Comparison of ENCODE assay signal across 9 cellular contexts in genomic region chr10:43394868-43395267, GRCh38. TPM values are rescaled to one million over a fixed set of nuclear protein-coding genes. Genes with fewer than 3 reads are reported as not detected.
A peak's percentile ranks its signal among the peaks of the same experiment; 100 is the strongest.
DNase-seq lines count a peak whose midpoint lies in the region; ATAC-seq and TF ChIP-seq lines count a peak whose summit lies in the region.
"Had no signal": no experiment of that assay in that cellular context is flagged by ENCODE, and none has a peak within 500 bp of the region (broad histone marks: within the 10 kb centered on the region; RNA-seq: fewer than 3 reads in every experiment).

No MANE protein-coding gene starts in this region.

- no peak overlapping the region for H3K14ac ChIP-seq in H9 (ENCODE audit: insufficient read depth, low read length)

- H3T11ph ChIP-seq in H9 (ENCODE audit: low read length): no peak overlapping the region

- no peaks in the 10 kb centered on the region for H3K9me3 ChIP-seq in H9 (ENCODE audit: control insufficient read depth, low read depth, low read length)
- no peaks in the 10 kb centered on the region for H3K9me3 ChIP-seq in SK-N-MC (ENCODE audit: low read depth, low read length)
- H3K9me3 ChIP-seq in fibroblast of lung (ENCODE audit: control insufficient read depth, insufficient read depth, low read depth, low read length): no peaks in the 10 kb centered on the region
- no peaks in the 10 kb centered on the region for H3K9me3 ChIP-seq in sigmoid colon
- H3K9me3 ChIP-seq: heart left ventricle had no signal

- peaks cover 52 to 74% (median 61%) of the 10 kb centered on the region in 3 experiments for H3K36me3 Mint-ChIP-seq in H9 (ENCODE audit: insufficient read depth in 1 of 3, low read depth in 3 of 3)

- H3K36me3 ChIP-seq in SK-N-MC (ENCODE audit: insufficient read depth, low read length) (peaks cover 58% of the 10 kb centered on the region), fibroblast of lung (ENCODE audit: control insufficient read depth, insufficient read depth, low read length) (peaks cover 20% of the 10 kb centered on the region), sigmoid colon (peaks cover 11 to 57% (median 37%) of the 10 kb centered on the region in 4 donors)

- no peak overlapping the region for H2AFZ ChIP-seq in H9 (ENCODE audit: low read length)
- no peak overlapping the region for H2AFZ ChIP-seq in fibroblast of lung (ENCODE audit: low read length)

- H3K4me2 ChIP-seq in H9 (ENCODE audit: insufficient read depth, insufficient read length, low read length) (peak overlapping the region; percentile 92), fibroblast of lung (ENCODE audit: extremely low read depth, insufficient read depth, low read length) (peak overlapping the region; percentile 92)

- H2BK12ac ChIP-seq in H9 (ENCODE audit: insufficient read length, low read depth, low read length): no peak overlapping the region

- TF ChIP-seq EP300 in sigmoid colon (IDR thresholded peaks at IDR 0.05): no peak

- H3K27ac ChIP-seq in H9 (ENCODE audit: insufficient read length, low read depth, low read length) (no peak overlapping the region), SK-N-MC (no peak overlapping the region), fibroblast of lung (ENCODE audit: insufficient read depth, low read length) (peak overlapping the region; percentile 14), sigmoid colon (peak overlapping the region in 3 of 4 donors; percentile 97 to 99 (median 99))

- peak overlapping the region; percentile 90 to 92 for H3K4me3 Mint-ChIP-seq in H9

- no peaks in the 10 kb centered on the region for H4K20me1 ChIP-seq in H9 (ENCODE audit: control insufficient read depth, insufficient read depth, insufficient read length)
- H4K20me1 ChIP-seq in fibroblast of lung (ENCODE audit: control insufficient read depth, extremely low read depth, insufficient read depth, low read length): peaks cover 3% of the 10 kb centered on the region

- no peak overlapping the region for H2BK120ac ChIP-seq in H9 (ENCODE audit: low read depth, low read length, poor library complexity, severe bottlenecking)

- WGBS in H9 (ENCODE audit: extremely low coverage, insufficient read length, low lambda C conversion rate): no CpG with 5 or more reads among the region's 6 CpGs
- WGBS in sigmoid colon, 2 donors: 71 to 79% methylated on average over 6 of the region's 6 CpGs

- peak overlapping the region in 1 of 3 experiments; percentile 53; a peak in 1 of 7 replicates for H3K27ac Mint-ChIP-seq in H9

- no peaks in the 10 kb centered on the region; a peak in 1 of 5 replicates for H3K9me3 Mint-ChIP-seq in H9

- H3K79me2 ChIP-seq in H9 (ENCODE audit: insufficient read depth, low read length) (peaks cover 47% of the 10 kb centered on the region), fibroblast of lung (ENCODE audit: control insufficient read depth, insufficient read depth, low read length) (peaks cover 91% of the 10 kb centered on the region)

- no peak overlapping the region for H3K18ac ChIP-seq in H9 (ENCODE audit: insufficient read length, low read depth, low read length)

- H2BK5ac ChIP-seq in H9 (ENCODE audit: insufficient read length, low read length): no peak overlapping the region

- no peak overlapping the region for H2AK5ac ChIP-seq in H9 (ENCODE audit: insufficient read length, low read length)

- intact Hi-C loops in sigmoid colon (cut with DNase I): loop anchor here (5.0 to 10.0 kb wide), 3 partner anchors 33 to 260 kb away; partner anchors contain the start of genes CSGALNACT2 and ZNF239

- H3K4me3 ChIP-seq in SK-N-MC: peak overlapping the region; percentile 85
- peak overlapping the region; percentile 59 to 84 (median 66) for H3K4me3 ChIP-seq in fibroblast of lung (replicated peaks in 1 of 4; ENCODE audit: control extremely low read depth in 1 of 4, insufficient read depth in 1 of 4, low read depth in 3 of 4, low read length in 4 of 4)
- no peak overlapping the region for H3K4me3 ChIP-seq in sigmoid colon

- H3K23me2 ChIP-seq in H9 (ENCODE audit: insufficient read length, low read depth, low read length, poor library complexity, severe bottlenecking): peaks cover 10% of the 10 kb centered on the region

- no peak overlapping the region for H3K4ac ChIP-seq in H9 (ENCODE audit: low read depth, low read length)

- no peak for DNase-seq in H9
- no peak for DNase-seq in SK-N-MC (ENCODE audit: low read depth, low spot score)
- DNase-seq in fibroblast of lung (ENCODE audit: low read depth in 2 of 2): no peak
- DNase-seq in sigmoid colon: peak; percentile 53
- no peak for DNase-seq in SW 1271 (lab: John Stamatoyannopoulos, UW)
- DNase-seq: heart left ventricle, NCI-H510A had no signal

- H3K4me1 ChIP-seq in H9 (ENCODE audit: insufficient read depth, low read length) (no peaks in the 10 kb centered on the region; the same call in 1 of the 2 replicates), fibroblast of lung (ENCODE audit: control insufficient read depth, extremely low read depth, insufficient read depth, low read length) (peaks cover 12% of the 10 kb centered on the region), sigmoid colon (peaks cover 0 to 57% (median 48%) of the 10 kb centered on the region in 4 donors)

- ATAC-seq in HG03139 (IDR thresholded peaks at IDR 0.05; ENCODE audit: unreplicated experiment): no peak
- ATAC-seq in GM19452 (IDR thresholded peaks at IDR 0.05; ENCODE audit: unreplicated experiment): no peak
- ATAC-seq: heart left ventricle had no signal

- no peak overlapping the region for H3K56ac ChIP-seq in H9 (ENCODE audit: insufficient read length, low read depth, low read length)

- peaks cover 52 to 57% of the 10 kb centered on the region in 2 experiments for H3K4me1 Mint-ChIP-seq in H9

- H3K79me1 ChIP-seq in H9 (ENCODE audit: insufficient read depth, low read depth, low read length, poor library complexity, severe bottlenecking): peaks cover 7% of the 10 kb centered on the region

- peaks cover 4% of the 10 kb centered on the region for H3K27me3 Mint-ChIP-seq in H9 (ENCODE audit: low read depth)

- no peak overlapping the region for H2BK15ac ChIP-seq in H9 (ENCODE audit: low read depth, low read length)

- no peak overlapping the region for H4K8ac ChIP-seq in H9 (replicated peaks; ENCODE audit: insufficient read length, low read depth, low read length)

- TF ChIP-seq POLR2A in sigmoid colon (IDR thresholded peaks at IDR 0.05): no peak

- no peak overlapping the region for H2BK20ac ChIP-seq in H9 (ENCODE audit: low read depth, low read length, poor library complexity, severe bottlenecking)

- H4K91ac ChIP-seq in H9 (ENCODE audit: insufficient read length, low read depth, low read length): no peak overlapping the region

- no peaks in the 10 kb centered on the region for H3K27me3 ChIP-seq in H9 (ENCODE audit: insufficient read depth, low read length)
- no peaks in the 10 kb centered on the region for H3K27me3 ChIP-seq in fibroblast of lung (ENCODE audit: control insufficient read depth, insufficient read depth, low read length)
- no peaks in the 10 kb centered on the region for H3K27me3 ChIP-seq in sigmoid colon
- H3K27me3 ChIP-seq: heart left ventricle had no signal

- no peak overlapping the region for H4K5ac ChIP-seq in H9 (ENCODE audit: insufficient read length, low read depth, low read length)

- no peak overlapping the region for H3K23ac ChIP-seq in H9 (ENCODE audit: insufficient read length, low read depth, low read length)

- H3K9ac ChIP-seq in H9 (ENCODE audit: extremely low read depth, insufficient read length, low read length) (no peak overlapping the region), SK-N-MC (ENCODE audit: insufficient read length) (peak overlapping the region; percentile 91), fibroblast of lung (ENCODE audit: insufficient read depth, low read length) (no peak overlapping the region)

- TF ChIP-seq CTCF in H9 (conservative IDR thresholded peaks at IDR 0.05) (no peak), fibroblast of lung (conservative IDR thresholded peaks at IDR 0.05 in 1 of 2, IDR thresholded peaks at IDR 0.05 in 1 of 2; ENCODE audit: low read depth in 1 of 2, low read length in 2 of 2) (no peak), sigmoid colon (IDR thresholded peaks at IDR 0.05) (no peak)

RNA-seq across cellular contexts. Expression of gene HNRNPF, which starts 14.1 kb away (rescaled TPM):
- total RNA-seq in H9 (2021) (411 and 420 TPM in 2 replicates), fibroblast of lung (217 and 293 TPM in 2 replicates), sigmoid colon (100 to 1,000 TPM; 101 to 185 (median 150) TPM)
- polyA plus RNA-seq in fibroblast of lung (203 and 228 TPM in 2 replicates), sigmoid colon (100 to 1,000 TPM; 117 to 194 (median 134) TPM)
- 143 and 185 TPM in 2 replicates for polyA plus RNA-seq in fibroblast of lung (2012)
- 110 and 152 TPM in 2 replicates for polyA minus RNA-seq in fibroblast of lung (ENCODE audit: low replicate concordance)

RNA-seq across cellular contexts. Expression of gene FXYD4, which starts 23.4 kb away (rescaled TPM):
- total RNA-seq in H9 (2021) (not detected in 2 replicates), fibroblast of lung (not detected in 2 replicates), sigmoid colon (not detected)
- polyA plus RNA-seq in fibroblast of lung (not detected in 2 replicates), sigmoid colon (not detected)
- not detected in 2 replicates for polyA plus RNA-seq in fibroblast of lung (2012)
- polyA minus RNA-seq in fibroblast of lung (ENCODE audit: low replicate concordance): not detected in 2 replicates
- total RNA-seq: heart left ventricle had no signal

RNA-seq across cellular contexts. Expression of gene ZNF487, which starts 42.0 kb away (rescaled TPM):
- total RNA-seq in H9 (2021) (1.3 and 1.4 TPM in 2 replicates), fibroblast of lung (3.3 and 4.0 TPM in 2 replicates), sigmoid colon (10 to 100 TPM in 3 of 4 donors, 1 to 10 TPM in 1; 6.1 to 21.6 (median 13.3) TPM)
- polyA plus RNA-seq in fibroblast of lung (2.6 and 4.0 TPM in 2 replicates), sigmoid colon (1 to 10 TPM; 5.3 to 6.6 (median 6.5) TPM)
- 2.7 and 2.9 TPM in 2 replicates for polyA plus RNA-seq in fibroblast of lung (2012)
- polyA minus RNA-seq in fibroblast of lung (ENCODE audit: low replicate concordance): 0.78 and 37.0 TPM in 2 replicates

Comparison
In these comparisons a context has a peak if more than half of its experiments do, and no peak if none do; other contexts are left out.
1. H3K27ac ChIP-seq: peak in fibroblast of lung (single experiment) and sigmoid colon (3 of 4); none in H9 (single experiment) and SK-N-MC (single experiment).
2. H3K4me3 ChIP-seq: peak in SK-N-MC (single experiment) and fibroblast of lung (4 of 4); none in sigmoid colon (0 of 4).